In the genomic region with DNA sequence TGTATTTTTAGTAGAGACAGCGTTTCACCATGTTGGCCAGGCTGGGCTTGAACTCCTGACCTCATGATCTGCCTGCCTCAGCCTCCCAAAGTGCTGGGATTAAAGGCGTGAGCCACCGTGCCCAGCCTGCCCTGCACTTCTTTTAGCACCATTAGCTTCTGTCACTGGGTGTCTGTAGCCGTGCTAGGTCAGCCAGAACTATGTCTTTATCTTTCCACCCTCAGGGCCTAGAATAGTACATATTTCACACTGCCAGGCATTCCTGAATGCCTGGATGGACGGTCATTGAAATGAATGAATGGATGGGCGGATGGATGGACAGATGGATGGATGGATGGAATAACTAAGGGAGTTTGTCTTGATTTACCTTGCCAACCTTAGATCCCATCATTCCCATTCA, we compare ENCODE assay signal across 17 cellular contexts. TPM values are rescaled to one million over a fixed set of nuclear protein-coding genes. Genes with fewer than 3 reads are reported as not detected.
DNase-seq lines count a peak whose midpoint lies in the region; ATAC-seq and TF ChIP-seq lines count a peak whose summit lies in the region.
"Had no signal": no experiment of that assay in that cellular context is flagged by ENCODE, and none has a peak within 500 bp of the region (broad histone marks: within the 10 kb centered on the region; RNA-seq: fewer than 3 reads in every experiment).

No MANE protein-coding gene starts in this region.

- H3K9me3 Mint-ChIP-seq in neural crest cell: peaks cover 2% of the 10 kb centered on the region
- no peaks in the 10 kb centered on the region for H3K9me3 Mint-ChIP-seq in activated naive CD4-positive, alpha-beta T cell treated with anti-CD3 and anti-CD28 coated beads, Interleukin-2, amount 50 U/mL, for 72 hours

- TF ChIP-seq CTCF in left ventricle myocardium inferior (IDR thresholded peaks at IDR 0.05; ENCODE audit: borderline replicate concordance): no peak
- no peak for TF ChIP-seq CTCF in neural crest cell (conservative IDR thresholded peaks at IDR 0.05)

- no peaks in the 10 kb centered on the region for H3K27me3 Mint-ChIP-seq in neural crest cell (ENCODE audit: low read depth)

- no peak overlapping the region for H3K27ac ChIP-seq in left ventricle myocardium inferior (replicated peaks)
- no peak overlapping the region for H3K27ac ChIP-seq in right cardiac atrium (ENCODE audit: low read length)
- H3K27ac ChIP-seq: 22Rv1, A549, C4-2B had no signal

- no peak for DNase-seq in Right ventricle myocardium inferior (ENCODE audit: missing footprints)
- no peak for DNase-seq in left ventricle myocardium inferior
- DNase-seq in left ventricle myocardium superior: no peak
- no peak for DNase-seq in right cardiac atrium
- no peak for DNase-seq in neural crest cell (ENCODE audit: low read depth, low spot score)
- DNase-seq in HCEC 1CT: no peak
- no peak for DNase-seq in activated naive CD4-positive, alpha-beta T cell treated with anti-CD3 and anti-CD28 coated beads, Interleukin-2, amount 50 U/mL, for 72 hours (ENCODE audit: low spot score in 2 of 2)
- DNase-seq: AML-193; Caco-2; CD4-positive, alpha-beta T cell; GDM1 had no signal

- H3K36me3 Mint-ChIP-seq in neural crest cell (ENCODE audit: low read depth): peaks cover 5% of the 10 kb centered on the region
- H3K36me3 Mint-ChIP-seq in activated naive CD4-positive, alpha-beta T cell treated with anti-CD3 and anti-CD28 coated beads, Interleukin-2, amount 50 U/mL, for 72 hours: no peaks in the 10 kb centered on the region

- H3K4me3 Mint-ChIP-seq in neural crest cell: no peak overlapping the region
- H3K4me3 Mint-ChIP-seq: CD4-positive, alpha-beta T cell; GM23338 had no signal

- H3K4me1 ChIP-seq in left ventricle myocardium inferior (peaks cover 9% of the 10 kb centered on the region), right cardiac atrium (ENCODE audit: control insufficient read depth, insufficient read depth, low read length) (peaks cover 1% of the 10 kb centered on the region)
- H3K4me1 ChIP-seq: A549, Caco-2 had no signal

- H3K9me3 ChIP-seq in left ventricle myocardium inferior (replicated peaks): no peaks in the 10 kb centered on the region
- H3K9me3 ChIP-seq in right cardiac atrium (ENCODE audit: control insufficient read depth, low read length): no peaks in the 10 kb centered on the region
- H3K9me3 ChIP-seq: A549 had no signal

- 80% methylated on average over 6 of the region's 6 CpGs for WGBS in right cardiac atrium

- intact Hi-C loops in Right ventricle myocardium inferior (cut with DNase I) (no loop called here), left ventricle myocardium inferior (cut with micrococcal nuclease) (no loop called here), left ventricle myocardium superior (cut with micrococcal nuclease) (no loop called here), right cardiac atrium (cut with DNase I) (no loop called here)

- H3K4me1 Mint-ChIP-seq in neural crest cell: peaks cover 19% of the 10 kb centered on the region

- H3K36me3 ChIP-seq in left ventricle myocardium inferior: peaks cover 6% of the 10 kb centered on the region

- no peak overlapping the region for H3K4me3 ChIP-seq in left ventricle myocardium inferior
- no peak overlapping the region for H3K4me3 ChIP-seq in right cardiac atrium (ENCODE audit: low read length)
- H3K4me3 ChIP-seq: A549, GM23338 had no signal

- ATAC-seq in Right ventricle myocardium inferior (peak; percentile 31), left ventricle myocardium superior (peak; percentile 63), right cardiac atrium (no peak), SK-N-SH treated with all-trans-retinoic acid at 6 μM for 48 hours (no peak)
- ATAC-seq in activated naive CD4-positive, alpha-beta T cell treated with anti-CD3 and anti-CD28 coated beads, Interleukin-2, amount 50 U/mL, for 72 hours: no peak
- ATAC-seq: GM23338, HCT116 had no signal

- H3K27ac Mint-ChIP-seq in neural crest cell (ENCODE audit: unreplicated experiment): peak overlapping the region; percentile 41
- H3K27ac Mint-ChIP-seq in activated naive CD4-positive, alpha-beta T cell treated with anti-CD3 and anti-CD28 coated beads, Interleukin-2, amount 50 U/mL, for 72 hours: no peak overlapping the region
- H3K27ac Mint-ChIP-seq: CD4-positive, alpha-beta T cell; GM23338 had no signal

- H3K27me3 ChIP-seq in left ventricle myocardium inferior (ENCODE audit: low read depth) (no peaks in the 10 kb centered on the region), right cardiac atrium (ENCODE audit: control insufficient read depth, insufficient read depth) (no peaks in the 10 kb centered on the region)

TF ChIP-seq in SK-N-SH treated with all-trans-retinoic acid at 6 μM for 48 hours, 23 proteins besides CTCF, POLR2A, EP300 and RAD21:
- no peak for TF ChIP-seq PATZ1 (CRISPR knock-in tag; IDR thresholded peaks at IDR 0.05; ENCODE audit: borderline replicate concordance)
- TF ChIP-seq ESRRG (CRISPR knock-in tag; IDR thresholded peaks at IDR 0.05): no peak
- TF ChIP-seq ZC3H10 (CRISPR knock-in tag; IDR thresholded peaks at IDR 0.05): no peak
- no peak for TF ChIP-seq CSDC2 (CRISPR knock-in tag; IDR thresholded peaks at IDR 0.05)
- TF ChIP-seq ZNF70 (CRISPR knock-in tag; IDR thresholded peaks at IDR 0.05): no peak
- no peak for TF ChIP-seq ZNF565 (CRISPR knock-in tag; conservative IDR thresholded peaks at IDR 0.05; ENCODE audit: low read depth)

RNA-seq across cellular contexts. Expression of gene FBXL14, which starts 33.7 kb away (rescaled TPM):
- total RNA-seq in Right ventricle myocardium inferior (6.2 TPM), left ventricle myocardium inferior (6.8 TPM), left ventricle myocardium superior (7.7 TPM), right cardiac atrium (1 to 10 TPM; 6.5 to 8.3 (median 8.0) TPM), neural crest cell (28.0 and 33.7 TPM in 2 replicates)
- 4.7 TPM for polyA plus RNA-seq in right cardiac atrium
- 10 to 100 TPM; 21.7 to 25.3 TPM for total RNA-seq in activated naive CD4-positive, alpha-beta T cell treated with anti-CD3 and anti-CD28 coated beads, Interleukin-2, amount 50 U/mL, for 72 hours

Comparison
In these comparisons a context has a peak if more than half of its experiments do, and no peak if none do; other contexts are left out.
1. ATAC-seq: peak in Right ventricle myocardium inferior (single experiment) and left ventricle myocardium superior (single experiment); none in right cardiac atrium (0 of 2), SK-N-SH treated with all-trans-retinoic acid at 6 μM for 48 hours (single experiment) and activated naive CD4-positive, alpha-beta T cell treated with anti-CD3 and anti-CD28 coated beads, Interleukin-2, amount 50 U/mL, for 72 hours (0 of 2).